Comparison of ENCODE assay signal across 24 cellular contexts in genomic region chr22:28155808-28156207, GRCh38.
"Had no signal": no experiment of that assay in that cellular context is flagged by ENCODE, and none has a peak within 500 bp of the region (broad histone marks: within the 10 kb centered on the region; RNA-seq: fewer than 3 reads in every experiment).

No MANE protein-coding gene starts in this region.

- DNase-seq: activated CD4-positive, alpha-beta T cell treated with anti-CD3 and anti-CD28 coated beads for 48 hours; activated CD4-positive, alpha-beta T cell treated with anti-CD3 and anti-CD28 coated beads, Interleukin-2, amount 50 U/mL, for 4 hours; activated CD4-positive, CD25-positive, alpha-beta regulatory T cell treated with anti-CD3 and anti-CD28 coated beads, Interleukin-2, amount 50 U/mL, for 72 hours; activated CD8-positive, alpha-beta T cell treated with anti-CD3 and anti-CD28 coated beads, Interleukin-2, amount 10 ng/mL, durations not matched to agents 7 days and 5 days; activated effector memory CD4-positive, alpha-beta T cell treated with Interleukin-2 at 50 U/mL for 16 hours; activated naive CD4-positive, alpha-beta T cell; activated T-cell treated with anti-CD3 and anti-CD28 coated beads, Interleukin-2, amount 50 U/mL, for 24 hours; amniotic stem cell; MG63; MV-4-11; NCI-H1092 treated with DMSO at 0.1 percent for 48 hours; NCI-H1436; NCI-H1694 treated with DMSO at 0.1 percent for 48 hours; NCI-H2029 treated with DMSO at 0.1 percent for 48 hours; NCI-H510A treated with DMSO at 0.1 percent for 48 hours; NCI-H69; PC-3; SHP77 treated with DMSO at 0.1 percent for 48 hours; T-helper 17 cell; T-helper 9 cell had no signal

- ATAC-seq: activated CD8-positive, alpha-beta T cell treated with anti-CD3 and anti-CD28 coated beads, Interleukin-2, amount 10 ng/mL, durations not matched to agents 7 days and 5 days; PC-3; T-helper 17 cell; WTC11 had no signal

- H3K27me3 Mint-ChIP-seq: activated naive CD4-positive, alpha-beta T cell treated with anti-CD3 and anti-CD28 coated beads, Interleukin-2, amount 50 U/mL, for 24 hours; brain; T-helper 17 cell had no signal

- H3K27ac Mint-ChIP-seq: activated CD8-positive, alpha-beta T cell treated with anti-CD3 and anti-CD28 coated beads, Interleukin-2, amount 10 ng/mL, durations not matched to agents 7 days and 5 days; activated naive CD4-positive, alpha-beta T cell treated with anti-CD3 and anti-CD28 coated beads, Interleukin-2, amount 50 U/mL, for 24 hours; activated T-cell treated with anti-CD3 and anti-CD28 coated beads, Interleukin-2, amount 50 U/mL, for 24 hours; activated T-helper 1 cell treated with anti-CD3 and anti-CD28 coated beads, Interleukin-12 subunit alpha, Interleukin-12 subunit beta, Interleukin-2, Interleukin-4 antibody, amounts not matched to agents 30 ng/mL and 10 ng/mL and 1 ng/mL, durations not matched to agents 14 hours and 24 hours and 36 hours; brain; T-helper 17 cell; WTC11 had no signal

- H3K36me3 Mint-ChIP-seq: activated naive CD4-positive, alpha-beta T cell treated with anti-CD3 and anti-CD28 coated beads, Interleukin-2, amount 50 U/mL, for 24 hours; WTC11 had no signal

- H3K4me3 ChIP-seq: MG63 had no signal

- H3K27me3 ChIP-seq: MG63 had no signal

- H3K36me3 ChIP-seq: MG63 had no signal

- H3K4me1 Mint-ChIP-seq: activated naive CD4-positive, alpha-beta T cell treated with anti-CD3 and anti-CD28 coated beads, Interleukin-2, amount 50 U/mL, for 24 hours; T-helper 17 cell had no signal

- H3K9me3 Mint-ChIP-seq: activated naive CD4-positive, alpha-beta T cell treated with anti-CD3 and anti-CD28 coated beads, Interleukin-2, amount 50 U/mL, for 24 hours; activated T-helper 1 cell treated with anti-CD3 and anti-CD28 coated beads, Interleukin-12 subunit alpha, Interleukin-12 subunit beta, Interleukin-2, Interleukin-4 antibody, amounts not matched to agents 30 ng/mL and 10 ng/mL and 1 ng/mL, durations not matched to agents 14 hours and 24 hours and 36 hours had no signal

- H3K4me3 Mint-ChIP-seq: activated CD8-positive, alpha-beta T cell treated with anti-CD3 and anti-CD28 coated beads, Interleukin-2, amount 10 ng/mL, durations not matched to agents 7 days and 5 days; activated naive CD4-positive, alpha-beta T cell treated with anti-CD3 and anti-CD28 coated beads, Interleukin-2, amount 50 U/mL, for 24 hours; activated T-cell treated with anti-CD3 and anti-CD28 coated beads, Interleukin-2, amount 50 U/mL, for 24 hours; activated T-helper 1 cell treated with anti-CD3 and anti-CD28 coated beads, Interleukin-12 subunit alpha, Interleukin-12 subunit beta, Interleukin-2, Interleukin-4 antibody, amounts not matched to agents 30 ng/mL and 10 ng/mL and 1 ng/mL, durations not matched to agents 14 hours and 24 hours and 36 hours; brain; T-helper 17 cell; WTC11 had no signal
